Comparison of ENCODE assay signal across 25 cellular contexts in the genomic region with DNA sequence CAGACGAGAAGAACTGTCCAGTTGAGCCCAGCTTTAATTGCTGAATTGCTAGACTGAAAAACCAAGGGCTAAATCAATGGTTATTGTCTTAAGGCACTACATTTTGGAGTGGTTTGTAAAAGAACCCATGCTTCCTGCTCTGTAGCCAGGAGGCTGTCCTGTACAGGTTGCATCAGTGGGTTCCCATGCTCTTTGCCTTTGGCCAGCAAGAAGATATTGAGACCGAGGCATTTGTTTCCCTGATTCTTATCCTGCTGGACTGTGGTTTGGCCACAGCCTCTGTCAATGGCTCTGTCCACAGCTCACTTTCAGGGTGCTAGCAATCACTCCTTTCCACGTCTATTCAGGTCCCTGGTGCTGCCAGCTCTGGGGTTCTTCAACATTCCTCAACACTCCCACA.
"Had no signal": no experiment of that assay in that cellular context is flagged by ENCODE, and none has a peak within 500 bp of the region (broad histone marks: within the 10 kb centered on the region; RNA-seq: fewer than 3 reads in every experiment).

No MANE protein-coding gene starts in this region.

- H3K9me3 Mint-ChIP-seq: endodermal cell; immature natural killer cell; memory B cell; natural killer cell; neural crest cell; stimulated activated naive B cell treated with anti-CD40 and anti-IgM and Interleukin-4, amounts not matched to agents 10 μg/mL and 1 μg/mL and 100 μg/mL, for 72 hours; stimulated activated naive CD8-positive, alpha-beta T cell treated with anti-CD3 and anti-CD28 coated beads, Interleukin-15, Interleukin-2, amounts not matched to agents 100 ng/mL and 50 ng/mL, for 24 hours had no signal

- H3K4me1 Mint-ChIP-seq: endodermal cell, natural killer cell, neural crest cell had no signal

- H3K27me3 ChIP-seq: esophagus muscularis mucosa, neutrophil, pancreas, right lobe of liver, transverse colon, vagina had no signal

- H3K4me1 ChIP-seq: pancreas, right lobe of liver had no signal

- H3K4me3 Mint-ChIP-seq: endodermal cell; immature natural killer cell; memory B cell; natural killer cell; neural crest cell; stimulated activated naive B cell treated with anti-CD40 and anti-IgM and Interleukin-4, amounts not matched to agents 10 μg/mL and 1 μg/mL and 100 μg/mL, for 72 hours; stimulated activated naive CD8-positive, alpha-beta T cell treated with anti-CD3 and anti-CD28 coated beads, Interleukin-15, Interleukin-2, amounts not matched to agents 100 ng/mL and 50 ng/mL, for 24 hours had no signal

- H3K9me3 ChIP-seq: esophagus muscularis mucosa, neutrophil, pancreas, right lobe of liver, thoracic aorta, transverse colon, vagina had no signal

- DNase-seq: effector CD8-positive, alpha-beta T cell; endodermal cell; foreskin melanocyte; glutamatergic neuron; hypothalamus; immature natural killer cell; natural killer cell; pancreas; retina; small intestine; stimulated activated CD4-positive, alpha-beta T cell treated with anti-CD3 and anti-CD28 coated beads, Interleukin-15, amount 100 ng/mL, for 24 hours; stimulated activated CD4-positive, alpha-beta T cell treated with anti-CD3 and anti-CD28 coated beads, Interleukin-2, amount 100 ng/mL, for 48 hours; stimulated activated naive B cell treated with anti-CD40 and anti-IgM and Interleukin-4, amounts not matched to agents 10 μg/mL and 1 μg/mL and 100 μg/mL, for 72 hours; transverse colon had no signal

- H3K27ac Mint-ChIP-seq: endodermal cell; immature natural killer cell; memory B cell; natural killer cell; stimulated activated naive B cell treated with anti-CD40 and anti-IgM and Interleukin-4, amounts not matched to agents 10 μg/mL and 1 μg/mL and 100 μg/mL, for 72 hours; stimulated activated naive CD8-positive, alpha-beta T cell treated with anti-CD3 and anti-CD28 coated beads, Interleukin-15, Interleukin-2, amounts not matched to agents 100 ng/mL and 50 ng/mL, for 24 hours had no signal

- H3K27ac ChIP-seq: dorsolateral prefrontal cortex, esophagus muscularis mucosa, neutrophil, pancreas, right lobe of liver, thoracic aorta, transverse colon, vagina had no signal

- H3K36me3 ChIP-seq: esophagus muscularis mucosa, neutrophil, pancreas, right lobe of liver, thoracic aorta, transverse colon, vagina had no signal

- ATAC-seq: natural killer cell; pancreas; right lobe of liver; stimulated activated naive B cell treated with anti-CD40 and anti-IgM and Interleukin-4, amounts not matched to agents 10 μg/mL and 1 μg/mL and 100 μg/mL, for 72 hours had no signal

- H3K4me3 ChIP-seq: dorsolateral prefrontal cortex, esophagus muscularis mucosa, lung, pancreas, right lobe of liver, thoracic aorta, transverse colon, vagina had no signal

- H3K36me3 Mint-ChIP-seq: immature natural killer cell; memory B cell; natural killer cell; stimulated activated naive B cell treated with anti-CD40 and anti-IgM and Interleukin-4, amounts not matched to agents 10 μg/mL and 1 μg/mL and 100 μg/mL, for 72 hours had no signal

- FAIRE-seq: colon, pancreas, small intestine had no signal
